Comparison of ENCODE assay signal across 19 cellular contexts in genomic region chr11:62054081-62054480, GRCh38.
"Had no signal": no experiment of that assay in that cellular context is flagged by ENCODE, and none has a peak within 500 bp of the region (broad histone marks: within the 10 kb centered on the region; RNA-seq: fewer than 3 reads in every experiment).

No MANE protein-coding gene starts in this region.

- H3K27me3 ChIP-seq: dorsolateral prefrontal cortex, heart right ventricle, pancreas, testis, tibial nerve had no signal

- H3K27ac ChIP-seq: dorsolateral prefrontal cortex, heart right ventricle, pancreas, testis, tibial nerve had no signal

- FAIRE-seq: endometrium, frontal cortex, islet of Langerhans, pancreas had no signal

- H3K4me1 ChIP-seq: pancreas, testis, tibial nerve had no signal

- DNase-seq: cortex of kidney; dorsolateral prefrontal cortex; effector CD8-positive, alpha-beta T cell; heart right ventricle; hypothalamus; kidney glomerular epithelial cell; natural killer cell; occipital lobe; right cardiac atrium; stimulated activated CD4-positive, alpha-beta T cell treated with anti-CD3 and anti-CD28 coated beads, Interleukin-2, amount 100 ng/mL, for 24 hours; stimulated activated CD4-positive, alpha-beta T cell treated with anti-CD3 and anti-CD28 coated beads, Interleukin-4, amount 100 ng/mL, for 4 hours; stimulated activated naive B cell treated with anti-CD40 and anti-IgM and Interleukin-4, amounts not matched to agents 10 μg/mL and 1 μg/mL and 100 μg/mL, for 72 hours; testis had no signal

- H3K36me3 ChIP-seq: heart right ventricle, pancreas, tibial nerve had no signal

- H3K4me3 ChIP-seq: dorsolateral prefrontal cortex, heart right ventricle, pancreas, testis, tibial nerve had no signal

- ATAC-seq: heart right ventricle; natural killer cell; right cardiac atrium; stimulated activated naive B cell treated with anti-CD40 and anti-IgM and Interleukin-4, amounts not matched to agents 10 μg/mL and 1 μg/mL and 100 μg/mL, for 72 hours; stimulated activated naive CD8-positive, alpha-beta T cell treated with anti-CD3 and anti-CD28 coated beads, Interleukin-15, amount 100 ng/mL, for 72 hours had no signal

- H3K9me3 ChIP-seq: heart right ventricle, pancreas, testis, tibial nerve had no signal
